Comparison of ENCODE assay signal across 8 cellular contexts in genomic region chr7:80699030-80699638, GRCh38.
DNase-seq lines count a peak whose midpoint lies in the region; ATAC-seq and TF ChIP-seq lines count a peak whose summit lies in the region.

No MANE protein-coding gene starts in this region.

- H3K27me3 Mint-ChIP-seq in brain, result peaks cover 4% of the 10 kb centered on the region
- no peaks in the 10 kb centered on the region for H3K27me3 Mint-ChIP-seq in activated T-helper 17 cell treated with anti-CD3 and anti-CD28 coated beads, Interleukin-2, amount 50 U/mL, for 72 hours

- peak; percentile 74 for ATAC-seq in GM18861 (IDR thresholded peaks at IDR 0.05; ENCODE audit: unreplicated experiment)
- peak; percentile 59 for ATAC-seq in HG03139 (IDR thresholded peaks at IDR 0.05; ENCODE audit: unreplicated experiment)
- peak; percentile 83 for ATAC-seq in left lobe of liver
- ATAC-seq in activated T-helper 17 cell treated with anti-CD3 and anti-CD28 coated beads, Interleukin-2, amount 50 U/mL, for 72 hours (replicated peaks), result no peak
- ATAC-seq in HG02588 (IDR thresholded peaks at IDR 0.05; ENCODE audit: unreplicated experiment), result no peak

- TF ChIP-seq CTCF in AG09319 (IDR thresholded peaks at IDR 0.05; ENCODE audit: low read depth, low read length), result peak; percentile 38
- TF ChIP-seq CTCF in brain (conservative IDR thresholded peaks at IDR 0.05), result peak; percentile 92 to 95

- DNase-seq in AG09319 (ENCODE audit: extremely low read depth, low read depth) (no peak), NCI-H446 (lab: John Stamatoyannopoulos, UW) (peak; percentile 69 to 73), left lobe of liver (ENCODE audit: low spot score) (no peak)

- no peak overlapping the region for H3K4me3 Mint-ChIP-seq in brain
- H3K4me3 Mint-ChIP-seq in activated T-helper 17 cell treated with anti-CD3 and anti-CD28 coated beads, Interleukin-2, amount 50 U/mL, for 72 hours, result no peak overlapping the region

- peaks cover 0 to 5% (median 2%) of the 10 kb centered on the region in 5 experiments for H3K9me3 Mint-ChIP-seq in brain
- H3K9me3 Mint-ChIP-seq in activated T-helper 17 cell treated with anti-CD3 and anti-CD28 coated beads, Interleukin-2, amount 50 U/mL, for 72 hours, result peaks cover 4% of the 10 kb centered on the region

- no peaks in the 10 kb centered on the region for H3K36me3 Mint-ChIP-seq in brain
- H3K36me3 Mint-ChIP-seq in activated T-helper 17 cell treated with anti-CD3 and anti-CD28 coated beads, Interleukin-2, amount 50 U/mL, for 72 hours (ENCODE audit: low read depth), result no peaks in the 10 kb centered on the region

- H3K27ac Mint-ChIP-seq in brain, result no peak overlapping the region
- no peak overlapping the region for H3K27ac Mint-ChIP-seq in activated T-helper 17 cell treated with anti-CD3 and anti-CD28 coated beads, Interleukin-2, amount 50 U/mL, for 72 hours

- H3K4me1 Mint-ChIP-seq in brain, result peaks cover 14% of the 10 kb centered on the region
- no peaks in the 10 kb centered on the region for H3K4me1 Mint-ChIP-seq in activated T-helper 17 cell treated with anti-CD3 and anti-CD28 coated beads, Interleukin-2, amount 50 U/mL, for 72 hours

Comparison
In these comparisons a context has a peak if more than half of its experiments do, and no peak if none do; other contexts are left out.
1. DNase-seq: peak in NCI-H446 (2 of 2); none in AG09319 (single experiment) and left lobe of liver (single experiment).
2. ATAC-seq: peak in GM18861 (single experiment), HG03139 (single experiment) and left lobe of liver (single experiment); none in activated T-helper 17 cell treated with anti-CD3 and anti-CD28 coated beads, Interleukin-2, amount 50 U/mL, for 72 hours (single experiment) and HG02588 (single experiment).